In genomic region chr6:12578097-12578496, GRCh38 we compare ENCODE assay signal across 13 cellular contexts.
"Had no signal": no experiment of that assay in that cellular context is flagged by ENCODE, and none has a peak within 500 bp of the region (broad histone marks: within the 10 kb centered on the region; RNA-seq: fewer than 3 reads in every experiment).

No MANE protein-coding gene starts in this region.

- H3K36me3 ChIP-seq: heart left ventricle, neural progenitor cell, right atrium auricular region, tibial artery, vagina had no signal

- H3K36me3 Mint-ChIP-seq: neural progenitor cell; stimulated activated memory B cell treated with anti-CD40 and anti-IgM and Interleukin-4, amounts not matched to agents 10 μg/mL and 1 μg/mL and 100 μg/mL, for 72 hours had no signal

- H3K27ac Mint-ChIP-seq: neural progenitor cell; stimulated activated memory B cell treated with anti-CD40 and anti-IgM and Interleukin-4, amounts not matched to agents 10 μg/mL and 1 μg/mL and 100 μg/mL, for 72 hours had no signal

- H3K27me3 ChIP-seq: dorsolateral prefrontal cortex, heart left ventricle, neural progenitor cell, right atrium auricular region, tibial artery, vagina had no signal

- H3K9ac ChIP-seq: neural progenitor cell had no signal

- H3K4me2 ChIP-seq: neural progenitor cell had no signal

- H3K4me3 ChIP-seq: dorsolateral prefrontal cortex, heart left ventricle, neural progenitor cell, right atrium auricular region, tibial artery, vagina had no signal

- H3K4me3 Mint-ChIP-seq: neural progenitor cell; stimulated activated memory B cell treated with anti-CD40 and anti-IgM and Interleukin-4, amounts not matched to agents 10 μg/mL and 1 μg/mL and 100 μg/mL, for 72 hours had no signal

- H3K27me3 Mint-ChIP-seq: stimulated activated memory B cell treated with anti-CD40 and anti-IgM and Interleukin-4, amounts not matched to agents 10 μg/mL and 1 μg/mL and 100 μg/mL, for 72 hours had no signal

- DNase-seq: activated naive CD4-positive, alpha-beta T cell treated with anti-CD3 and anti-CD28 coated beads, Interleukin-2, amount 50 U/mL, for 16 hours; amygdala; dorsolateral prefrontal cortex; heart left ventricle; midbrain; posterior cingulate gyrus; small intestine; T-helper 2 cell; tibial artery had no signal

- H3K27ac ChIP-seq: dorsolateral prefrontal cortex, heart left ventricle, neural progenitor cell, right atrium auricular region, tibial artery, vagina had no signal

- H3K4me1 ChIP-seq: neural progenitor cell had no signal

- H3K9me3 ChIP-seq: heart left ventricle, right atrium auricular region, tibial artery, vagina had no signal

- H3K4me1 Mint-ChIP-seq: stimulated activated memory B cell treated with anti-CD40 and anti-IgM and Interleukin-4, amounts not matched to agents 10 μg/mL and 1 μg/mL and 100 μg/mL, for 72 hours had no signal

- H3K9me3 Mint-ChIP-seq: neural progenitor cell; stimulated activated memory B cell treated with anti-CD40 and anti-IgM and Interleukin-4, amounts not matched to agents 10 μg/mL and 1 μg/mL and 100 μg/mL, for 72 hours had no signal
